12 cellular contexts compared by ENCODE assay signal in genomic region chr18:23998018-23998417, GRCh38.
"Had no signal": no experiment of that assay in that cellular context is flagged by ENCODE, and none has a peak within 500 bp of the region (broad histone marks: within the 10 kb centered on the region; RNA-seq: fewer than 3 reads in every experiment).

No MANE protein-coding gene starts in this region.

- H3K27me3 Mint-ChIP-seq: activated CD4-positive, alpha-beta T cell treated with anti-CD3 and anti-CD28 coated beads, Interleukin-2, amount 10 ng/mL, durations not matched to agents 7 days and 5 days; naive B cell had no signal

- H3K27ac Mint-ChIP-seq: activated naive CD4-positive, alpha-beta T cell treated with anti-CD3 and anti-CD28 coated beads, Interleukin-2, amount 10 ng/mL, durations not matched to agents 7 days and 5 days; naive B cell; T-helper 2 cell treated with Interferon-gamma antibody and Interleukin-4, amounts not matched to agents 5 μg/mL and 100 μg/mL, for 36 hours had no signal

- H3K4me3 ChIP-seq: pancreas, sigmoid colon, spleen, stomach, thoracic aorta had no signal

- H3K9me3 Mint-ChIP-seq: naive B cell; T-helper 2 cell treated with Interferon-gamma antibody and Interleukin-4, amounts not matched to agents 5 μg/mL and 100 μg/mL, for 36 hours had no signal

- H3K36me3 ChIP-seq: pancreas, sigmoid colon, spleen, stomach, thoracic aorta had no signal

- H3K27me3 ChIP-seq: pancreas, sigmoid colon, spleen, stomach had no signal

- H3K4me1 ChIP-seq: pancreas had no signal

- H3K9me3 ChIP-seq: sigmoid colon, spleen, stomach, thoracic aorta had no signal

- H3K27ac ChIP-seq: sigmoid colon, thoracic aorta had no signal

- DNase-seq: activated CD4-positive, alpha-beta T cell treated with anti-CD3 and anti-CD28 coated beads, Interleukin-2, amount 10 ng/mL, durations not matched to agents 7 days and 5 days; activated CD4-positive, CD25-positive, alpha-beta regulatory T cell; activated naive CD4-positive, alpha-beta T cell treated with anti-CD3 and anti-CD28 coated beads, Interleukin-2, amount 10 ng/mL, durations not matched to agents 7 days and 5 days; activated T-cell treated with anti-CD3 and anti-CD28 coated beads, Interleukin-2, amount 50 U/mL, for 1 hour; hippocampal formation; naive B cell; pancreas; sigmoid colon; spleen; stomach had no signal

- H3K36me3 Mint-ChIP-seq: naive B cell had no signal

- H3K4me3 Mint-ChIP-seq: activated CD4-positive, alpha-beta T cell treated with anti-CD3 and anti-CD28 coated beads, Interleukin-2, amount 10 ng/mL, durations not matched to agents 7 days and 5 days; activated naive CD4-positive, alpha-beta T cell treated with anti-CD3 and anti-CD28 coated beads, Interleukin-2, amount 10 ng/mL, durations not matched to agents 7 days and 5 days; naive B cell; T-helper 2 cell treated with Interferon-gamma antibody and Interleukin-4, amounts not matched to agents 5 μg/mL and 100 μg/mL, for 36 hours had no signal
